In genomic region chr15:79653533-79653932, GRCh38 we compare ENCODE assay signal across 19 cellular contexts.
A peak's percentile ranks its signal among the peaks of the same experiment; 100 is the strongest.
DNase-seq lines count a peak whose midpoint lies in the region; ATAC-seq and TF ChIP-seq lines count a peak whose summit lies in the region.
"Had no signal": no experiment of that assay in that cellular context is flagged by ENCODE, and none has a peak within 500 bp of the region (broad histone marks: within the 10 kb centered on the region; RNA-seq: fewer than 3 reads in every experiment).

No MANE protein-coding gene starts in this region.

- no peak for DNase-seq in right lobe of liver
- DNase-seq in MG63 = peak; percentile 25
- peak; percentile 11 for DNase-seq in astrocyte of the hippocampus (ENCODE audit: low read depth, low spot score)
- no peak for DNase-seq in uterus
- no peak for DNase-seq in HT-29 (ENCODE audit: low spot score)
- no peak for DNase-seq in germinal center (ENCODE audit: low spot score)
- DNase-seq: AML-193; Caco-2; Calu3; CD4-positive, alpha-beta T cell; CD8-positive, alpha-beta T cell; DMS79 treated with DMSO at 0.1 percent for 48 hours; GDM1 had no signal

- H3K27ac ChIP-seq in liver (ENCODE audit: low read depth in 1 of 2, low read length in 2 of 2) = no peak overlapping the region
- H3K27ac ChIP-seq in right lobe of liver = no peak overlapping the region
- H3K27ac ChIP-seq in uterus = no peak overlapping the region
- H3K27ac ChIP-seq: 22Rv1; A549; BLaER1 treated with 17β-estradiol and CSF1 and Interleukin-3, amounts not matched to agents 10 nM and 100 nM; C4-2B had no signal

- H3K36me3 ChIP-seq in liver (ENCODE audit: control insufficient read depth in 4 of 4, insufficient read depth in 3 of 4, low read depth in 1 of 4, low read length in 3 of 4) (no peaks in the 10 kb centered on the region), right lobe of liver (no peaks in the 10 kb centered on the region), MG63 (no peaks in the 10 kb centered on the region), uterus (no peaks in the 10 kb centered on the region)
- H3K36me3 ChIP-seq: BLaER1 treated with 17β-estradiol and CSF1 and Interleukin-3, amounts not matched to agents 10 nM and 100 nM had no signal

- no peak for ATAC-seq in right lobe of liver
- ATAC-seq: A549; CD8-positive, alpha-beta T cell; GM12878 had no signal

- H3K4me3 ChIP-seq in liver (ENCODE audit: low read depth in 1 of 3, low read length in 3 of 3) = no peak overlapping the region
- no peak overlapping the region for H3K4me3 ChIP-seq in right lobe of liver
- no peak overlapping the region for H3K4me3 ChIP-seq in MG63
- no peak overlapping the region for H3K4me3 ChIP-seq in uterus
- H3K4me3 ChIP-seq: A549; BLaER1 treated with 17β-estradiol and CSF1 and Interleukin-3, amounts not matched to agents 10 nM and 100 nM; GM12878 had no signal

- H3K4me1 ChIP-seq in liver (ENCODE audit: control insufficient read depth in 4 of 4, insufficient read depth in 4 of 4, low read length in 3 of 4) (peaks cover 9 to 29% (median 24%) of the 10 kb centered on the region in 4 donors), right lobe of liver (peaks cover 0 to 35% (median 10%) of the 10 kb centered on the region in 4 donors), uterus (no peaks in the 10 kb centered on the region)
- H3K4me1 ChIP-seq: BLaER1 treated with 17β-estradiol and CSF1 and Interleukin-3, amounts not matched to agents 10 nM and 100 nM; Caco-2 had no signal

- intact Hi-C loops in right lobe of liver (cut with DNase I) = no loop called here
- intact Hi-C loops in uterus (cut with DNase I; ENCODE audit: low total_unique reads) = no loop called here

- no peak for TF ChIP-seq CTCF in liver (IDR thresholded peaks at IDR 0.05; ENCODE audit: low read depth, low read length, missing input control)
- no peak for TF ChIP-seq CTCF in right lobe of liver (IDR thresholded peaks at IDR 0.05)
- no peak for TF ChIP-seq CTCF in uterus (IDR thresholded peaks at IDR 0.05)

- TF ChIP-seq RAD21 in liver (IDR thresholded peaks at IDR 0.05) = no peak

- H3K9ac ChIP-seq in liver (ENCODE audit: low read depth in 1 of 2, low read length in 2 of 2) = no peak overlapping the region
- H3K9ac ChIP-seq: BLaER1 treated with 17β-estradiol and CSF1 and Interleukin-3, amounts not matched to agents 10 nM and 100 nM had no signal

- TF ChIP-seq POLR2A in right lobe of liver (IDR thresholded peaks at IDR 0.05) (no peak), uterus (IDR thresholded peaks at IDR 0.05) (no peak)

- no peaks in the 10 kb centered on the region for H3K27me3 ChIP-seq in liver (ENCODE audit: control insufficient read depth in 4 of 4, insufficient read depth in 4 of 4, low read length in 3 of 4)
- no peaks in the 10 kb centered on the region for H3K27me3 ChIP-seq in right lobe of liver
- no peaks in the 10 kb centered on the region for H3K27me3 ChIP-seq in MG63
- no peaks in the 10 kb centered on the region for H3K27me3 ChIP-seq in uterus
- H3K27me3 ChIP-seq: BLaER1 treated with 17β-estradiol and CSF1 and Interleukin-3, amounts not matched to agents 10 nM and 100 nM had no signal

- H3K9me3 ChIP-seq in liver (ENCODE audit: control insufficient read depth in 4 of 4, low read length in 3 of 4) (no peaks in the 10 kb centered on the region), right lobe of liver (no peaks in the 10 kb centered on the region), MG63 (peaks cover 5% of the 10 kb centered on the region), uterus (no peaks in the 10 kb centered on the region)
- H3K9me3 ChIP-seq: A549, Caco-2 had no signal

- WGBS in liver = 36% methylated on average over 1 of the region's 1 CpG
- 30% methylated on average over 1 of the region's 1 CpG for WGBS in right lobe of liver (ENCODE audit: insufficient coverage, low coverage, low lambda C conversion rate, missing lambda C conversion rate)

TF ChIP-seq in liver, 16 proteins besides CTCF, POLR2A, EP300 and RAD21:
- TF ChIP-seq EGR1 (IDR thresholded peaks at IDR 0.05; ENCODE audit: low read depth in 2 of 2) = no peak
- TF ChIP-seq YY1 (IDR thresholded peaks at IDR 0.05) = no peak
- TF ChIP-seq, protein P1, sequence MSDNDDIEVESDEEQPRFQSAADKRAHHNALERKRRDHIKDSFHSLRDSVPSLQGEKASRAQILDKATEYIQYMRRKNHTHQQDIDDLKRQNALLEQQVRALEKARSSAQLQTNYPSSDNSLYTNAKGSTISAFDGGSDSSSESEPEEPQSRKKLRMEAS (IDR thresholded peaks at IDR 0.05) = no peak
- TF ChIP-seq RXRA (IDR thresholded peaks at IDR 0.05) = peak in 1 of 2 donors; percentile 16
- TF ChIP-seq, protein P2, sequence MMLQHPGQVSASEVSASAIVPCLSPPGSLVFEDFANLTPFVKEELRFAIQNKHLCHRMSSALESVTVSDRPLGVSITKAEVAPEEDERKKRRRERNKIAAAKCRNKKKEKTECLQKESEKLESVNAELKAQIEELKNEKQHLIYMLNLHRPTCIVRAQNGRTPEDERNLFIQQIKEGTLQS (IDR thresholded peaks at IDR 0.05) = no peak
- no peak for TF ChIP-seq FOXA1 (IDR thresholded peaks at IDR 0.05)
- no peak for TF ChIP-seq TAF1 (conservative IDR thresholded peaks at IDR 0.05)
- no peak for TF ChIP-seq NR2F2 (IDR thresholded peaks at IDR 0.05)
- peak; percentile 52 to 64 for TF ChIP-seq HNF4A (conservative IDR thresholded peaks at IDR 0.05)
- TF ChIP-seq FOXA2 (IDR thresholded peaks at IDR 0.05) = no peak
- TF ChIP-seq GABPA (IDR thresholded peaks at IDR 0.05 in 1 of 2, conservative IDR thresholded peaks at IDR 0.05 in 1 of 2) = no peak

Comparison
In these comparisons a context has a peak if more than half of its experiments do, and no peak if none do; other contexts are left out.
1. DNase-seq: peak in MG63 (single experiment) and astrocyte of the hippocampus (single experiment); none in right lobe of liver (0 of 3), uterus (0 of 2), HT-29 (single experiment) and germinal center (single experiment).